8 cellular contexts compared by ENCODE assay signal in genomic region chr1:42035830-42036604, GRCh38.
DNase-seq lines count a peak whose midpoint lies in the region; ATAC-seq and TF ChIP-seq lines count a peak whose summit lies in the region.

No MANE protein-coding gene starts in this region.

- DNase-seq in GM13977 (ENCODE audit: low spot score) (peak; percentile 98), NCI-H1417 (lab: John Stamatoyannopoulos, UW) (peak; percentile 94 to 96 (median 96)), SW480 (ENCODE audit: low spot score) (peak; percentile 87), adrenal gland (peak; percentile 95 to 98 (median 97)), left cardiac atrium (peak; percentile 98), posterior cingulate gyrus (peak; percentile 91 to 99 (median 96)), upper lobe of left lung (peak; percentile 96 to 99)

- intact Hi-C loops in adrenal gland (cut with DNase I): loop anchor here in 1 of 2 donors (10.0 kb wide), 1 partner anchor 111 kb away; no protein-coding TSS in a partner anchor
- intact Hi-C loops in left cardiac atrium (cut with DNase I): loop anchor here in 1 of 2 donors (2.0 to 10.0 kb wide), 2 partner anchors 111 to 223 kb away; no protein-coding TSS in a partner anchor
- intact Hi-C loops in posterior cingulate gyrus (cut with DNase I): loop anchor here (10.0 kb wide), 2 partner anchors 121 to 299 kb away; partner anchors contain the start of genes FOXJ3 and HIVEP3

- H3K36me3 ChIP-seq in adrenal gland (replicated peaks in 1 of 2): no peaks in the 10 kb centered on the region
- no peaks in the 10 kb centered on the region for H3K36me3 ChIP-seq in upper lobe of left lung

- H3K4me1 ChIP-seq in adrenal gland (replicated peaks in 1 of 2) (peaks cover 0 to 11% of the 10 kb centered on the region in 2 donors), upper lobe of left lung (peaks cover 12 to 19% (median 13%) of the 10 kb centered on the region in 4 donors)

- H3K27me3 ChIP-seq in adrenal gland (no peaks in the 10 kb centered on the region), upper lobe of left lung (no peaks in the 10 kb centered on the region)

- peak; percentile 87 for ATAC-seq in HG02840 (IDR thresholded peaks at IDR 0.05; ENCODE audit: low FRiP score, unreplicated experiment)
- ATAC-seq in left cardiac atrium: peak; percentile 97 to 98
- peak; percentile 98 for ATAC-seq in upper lobe of left lung (ENCODE audit: low FRiP score in 2 of 2)

- TF ChIP-seq EP300 in upper lobe of left lung (IDR thresholded peaks at IDR 0.05): no peak

- TF ChIP-seq POLR2A in adrenal gland (IDR thresholded peaks at IDR 0.05) (no peak), upper lobe of left lung (IDR thresholded peaks at IDR 0.05) (peak in 1 of 4 donors; percentile 31)

- H3K9me3 ChIP-seq in adrenal gland (replicated peaks in 1 of 3) (no peaks in the 10 kb centered on the region), upper lobe of left lung (no peaks in the 10 kb centered on the region)

- H3K27ac ChIP-seq in adrenal gland (peak overlapping the region in 3 of 5 donors; percentile 14 to 89 (median 71)), upper lobe of left lung (peak overlapping the region; percentile 49 to 87 (median 79))

- WGBS in adrenal gland, 4 donors: 2 to 10% (median 2%) methylated on average over 2 to 60 of the region's 60 CpGs
- 2 to 10% methylated on average over 6 to 43 of the region's 60 CpGs for WGBS in upper lobe of left lung, 2 donors

- H3K4me3 ChIP-seq in adrenal gland (peak overlapping the region in 2 of 4 donors; percentile 77 to 84), upper lobe of left lung (peak overlapping the region; percentile 18 to 95 (median 87))

- in situ Hi-C loops in GM13977 (cut with MboI; ENCODE audit: low pct_unique_long_range_greater_than_20kb, low sequenced_read_pairs, unreplicated experiment): no loop called here

- TF ChIP-seq CTCF in GM13977 (IDR thresholded peaks at IDR 0.05; ENCODE audit: extremely low read depth, insufficient read depth, missing control alignments) (no peak), adrenal gland (IDR thresholded peaks at IDR 0.05) (no peak), upper lobe of left lung (IDR thresholded peaks at IDR 0.05) (no peak)
